Comparison of ENCODE assay signal across 1 cellular context in the genomic region with DNA sequence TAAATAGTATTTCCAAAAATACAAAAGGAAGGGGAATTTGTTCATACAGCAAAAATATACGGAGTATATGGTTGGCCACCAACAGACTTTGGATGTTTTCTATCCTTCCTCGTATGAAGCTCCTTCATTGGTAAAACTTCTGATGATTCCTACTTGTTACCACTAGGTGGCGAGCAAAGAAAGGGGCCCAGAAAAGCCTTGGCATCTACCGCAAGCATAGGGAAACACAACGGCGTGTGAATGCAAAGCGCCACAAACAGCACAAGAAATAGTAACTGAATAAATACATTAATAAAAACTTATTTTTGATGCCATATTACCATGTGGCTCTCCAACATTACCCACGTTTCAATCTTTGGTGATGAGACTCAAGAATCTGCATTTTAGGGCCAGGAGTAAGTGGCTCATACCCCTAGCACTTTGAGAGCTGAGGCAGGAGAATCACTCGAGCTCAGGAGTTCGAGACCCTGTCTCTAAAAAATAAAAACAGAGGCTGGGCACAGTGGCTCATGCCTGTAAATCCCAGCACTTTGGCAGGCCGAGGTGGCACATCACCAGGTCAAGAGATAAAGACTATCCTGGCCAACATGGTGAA.
TF ChIP-seq lines count a peak whose summit lies in the region.

No MANE protein-coding gene starts in this region.

TF ChIP-seq in HepG2, 621 proteins besides CTCF, POLR2A, EP300 and RAD21 (continued from another document and continues in another):
- TF ChIP-seq, protein P1, sequence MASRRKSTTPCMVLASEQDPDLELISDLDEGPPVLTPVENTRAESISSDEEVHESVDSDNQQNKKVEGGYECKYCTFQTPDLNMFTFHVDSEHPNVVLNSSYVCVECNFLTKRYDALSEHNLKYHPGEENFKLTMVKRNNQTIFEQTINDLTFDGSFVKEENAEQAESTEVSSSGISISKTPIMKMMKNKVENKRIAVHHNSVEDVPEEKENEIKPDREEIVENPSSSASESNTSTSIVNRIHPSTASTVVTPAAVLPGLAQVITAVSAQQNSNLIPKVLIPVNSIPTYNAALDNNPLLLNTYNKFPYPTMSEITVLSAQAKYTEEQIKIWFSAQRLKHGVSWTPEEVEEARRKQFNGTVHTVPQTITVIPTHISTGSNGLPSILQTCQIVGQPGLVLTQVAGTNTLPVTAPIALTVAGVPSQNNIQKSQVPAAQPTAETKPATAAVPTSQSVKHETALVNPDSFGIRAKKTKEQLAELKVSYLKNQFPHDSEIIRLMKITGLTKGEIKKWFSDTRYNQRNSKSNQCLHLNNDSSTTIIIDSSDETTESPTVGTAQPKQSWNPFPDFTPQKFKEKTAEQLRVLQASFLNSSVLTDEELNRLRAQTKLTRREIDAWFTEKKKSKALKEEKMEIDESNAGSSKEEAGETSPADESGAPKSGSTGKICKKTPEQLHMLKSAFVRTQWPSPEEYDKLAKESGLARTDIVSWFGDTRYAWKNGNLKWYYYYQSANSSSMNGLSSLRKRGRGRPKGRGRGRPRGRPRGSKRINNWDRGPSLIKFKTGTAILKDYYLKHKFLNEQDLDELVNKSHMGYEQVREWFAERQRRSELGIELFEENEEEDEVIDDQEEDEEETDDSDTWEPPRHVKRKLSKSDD (CRISPR knock-in tag; IDR thresholded peaks at IDR 0.05; ENCODE audit: low read depth): no peak
- no peak for TF ChIP-seq ZNF788 (CRISPR knock-in tag; IDR thresholded peaks at IDR 0.05; ENCODE audit: borderline replicate concordance)
- TF ChIP-seq STAG1 (CRISPR knock-in tag; IDR thresholded peaks at IDR 0.05): peak; percentile 86
- TF ChIP-seq MIER3 (CRISPR knock-in tag; IDR thresholded peaks at IDR 0.05; ENCODE audit: borderline replicate concordance): no peak
- TF ChIP-seq GATAD1 (CRISPR knock-in tag; IDR thresholded peaks at IDR 0.05): 0 out of 2 replicates have a peak, but pooled peaks have one; percentile 38
- TF ChIP-seq, protein P2, sequence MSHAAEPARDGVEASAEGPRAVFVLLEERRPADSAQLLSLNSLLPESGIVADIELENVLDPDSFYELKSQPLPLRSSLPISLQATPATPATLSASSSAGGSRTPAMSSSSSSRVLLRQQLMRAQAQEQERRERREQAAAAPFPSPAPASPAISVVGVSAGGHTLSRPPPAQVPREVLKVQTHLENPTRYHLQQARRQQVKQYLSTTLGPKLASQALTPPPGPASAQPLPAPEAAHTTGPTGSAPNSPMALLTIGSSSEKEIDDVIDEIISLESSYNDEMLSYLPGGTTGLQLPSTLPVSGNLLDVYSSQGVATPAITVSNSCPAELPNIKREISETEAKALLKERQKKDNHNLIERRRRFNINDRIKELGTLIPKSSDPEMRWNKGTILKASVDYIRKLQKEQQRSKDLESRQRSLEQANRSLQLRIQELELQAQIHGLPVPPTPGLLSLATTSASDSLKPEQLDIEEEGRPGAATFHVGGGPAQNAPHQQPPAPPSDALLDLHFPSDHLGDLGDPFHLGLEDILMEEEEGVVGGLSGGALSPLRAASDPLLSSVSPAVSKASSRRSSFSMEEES (CRISPR knock-in tag; IDR thresholded peaks at IDR 0.05): no peak
- no peak for TF ChIP-seq SSRP1 (CRISPR knock-in tag; IDR thresholded peaks at IDR 0.05)
- TF ChIP-seq CCDC6 (CRISPR knock-in tag; IDR thresholded peaks at IDR 0.05): no peak
- no peak for TF ChIP-seq MZF1 (CRISPR knock-in tag; IDR thresholded peaks at IDR 0.05; ENCODE audit: borderline replicate concordance)
- TF ChIP-seq GLI4 (CRISPR knock-in tag; IDR thresholded peaks at IDR 0.05; ENCODE audit: borderline replicate concordance): no peak
- TF ChIP-seq, protein P3, sequence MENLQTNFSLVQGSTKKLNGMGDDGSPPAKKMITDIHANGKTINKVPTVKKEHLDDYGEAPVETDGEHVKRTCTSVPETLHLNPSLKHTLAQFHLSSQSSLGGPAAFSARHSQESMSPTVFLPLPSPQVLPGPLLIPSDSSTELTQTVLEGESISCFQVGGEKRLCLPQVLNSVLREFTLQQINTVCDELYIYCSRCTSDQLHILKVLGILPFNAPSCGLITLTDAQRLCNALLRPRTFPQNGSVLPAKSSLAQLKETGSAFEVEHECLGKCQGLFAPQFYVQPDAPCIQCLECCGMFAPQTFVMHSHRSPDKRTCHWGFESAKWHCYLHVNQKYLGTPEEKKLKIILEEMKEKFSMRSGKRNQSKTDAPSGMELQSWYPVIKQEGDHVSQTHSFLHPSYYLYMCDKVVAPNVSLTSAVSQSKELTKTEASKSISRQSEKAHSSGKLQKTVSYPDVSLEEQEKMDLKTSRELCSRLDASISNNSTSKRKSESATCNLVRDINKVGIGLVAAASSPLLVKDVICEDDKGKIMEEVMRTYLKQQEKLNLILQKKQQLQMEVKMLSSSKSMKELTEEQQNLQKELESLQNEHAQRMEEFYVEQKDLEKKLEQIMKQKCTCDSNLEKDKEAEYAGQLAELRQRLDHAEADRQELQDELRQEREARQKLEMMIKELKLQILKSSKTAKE (CRISPR knock-in tag; IDR thresholded peaks at IDR 0.05; ENCODE audit: borderline replicate concordance): no peak
- TF ChIP-seq ZSCAN25 (CRISPR knock-in tag; IDR thresholded peaks at IDR 0.05): no peak
- TF ChIP-seq ZNF224 (CRISPR knock-in tag; IDR thresholded peaks at IDR 0.05): no peak
- TF ChIP-seq SAP130 (CRISPR knock-in tag; IDR thresholded peaks at IDR 0.05; ENCODE audit: low read depth): 0 out of 2 replicates have a peak, but pooled peaks have one; percentile 46
- TF ChIP-seq ZNF790 (CRISPR knock-in tag; IDR thresholded peaks at IDR 0.05; ENCODE audit: borderline replicate concordance): no peak
- no peak for TF ChIP-seq SMAD9 (CRISPR knock-in tag; IDR thresholded peaks at IDR 0.05)
- no peak for TF ChIP-seq ZNF180 (CRISPR knock-in tag; IDR thresholded peaks at IDR 0.05; ENCODE audit: borderline replicate concordance, low read depth)
- TF ChIP-seq, protein P4, sequence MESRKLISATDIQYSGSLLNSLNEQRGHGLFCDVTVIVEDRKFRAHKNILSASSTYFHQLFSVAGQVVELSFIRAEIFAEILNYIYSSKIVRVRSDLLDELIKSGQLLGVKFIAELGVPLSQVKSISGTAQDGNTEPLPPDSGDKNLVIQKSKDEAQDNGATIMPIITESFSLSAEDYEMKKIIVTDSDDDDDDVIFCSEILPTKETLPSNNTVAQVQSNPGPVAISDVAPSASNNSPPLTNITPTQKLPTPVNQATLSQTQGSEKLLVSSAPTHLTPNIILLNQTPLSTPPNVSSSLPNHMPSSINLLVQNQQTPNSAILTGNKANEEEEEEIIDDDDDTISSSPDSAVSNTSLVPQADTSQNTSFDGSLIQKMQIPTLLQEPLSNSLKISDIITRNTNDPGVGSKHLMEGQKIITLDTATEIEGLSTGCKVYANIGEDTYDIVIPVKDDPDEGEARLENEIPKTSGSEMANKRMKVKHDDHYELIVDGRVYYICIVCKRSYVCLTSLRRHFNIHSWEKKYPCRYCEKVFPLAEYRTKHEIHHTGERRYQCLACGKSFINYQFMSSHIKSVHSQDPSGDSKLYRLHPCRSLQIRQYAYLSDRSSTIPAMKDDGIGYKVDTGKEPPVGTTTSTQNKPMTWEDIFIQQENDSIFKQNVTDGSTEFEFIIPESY (CRISPR knock-in tag; IDR thresholded peaks at IDR 0.05): peak; percentile 54; the same call in 1 of the 2 replicates
- TF ChIP-seq, protein P5, sequence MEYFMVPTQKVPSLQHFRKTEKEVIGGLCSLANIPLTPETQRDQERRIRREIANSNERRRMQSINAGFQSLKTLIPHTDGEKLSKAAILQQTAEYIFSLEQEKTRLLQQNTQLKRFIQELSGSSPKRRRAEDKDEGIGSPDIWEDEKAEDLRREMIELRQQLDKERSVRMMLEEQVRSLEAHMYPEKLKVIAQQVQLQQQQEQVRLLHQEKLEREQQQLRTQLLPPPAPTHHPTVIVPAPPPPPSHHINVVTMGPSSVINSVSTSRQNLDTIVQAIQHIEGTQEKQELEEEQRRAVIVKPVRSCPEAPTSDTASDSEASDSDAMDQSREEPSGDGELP (IDR thresholded peaks at IDR 0.05; ENCODE audit: borderline replicate concordance, low read depth): no peak
- no peak for TF ChIP-seq ZNF780A (CRISPR knock-in tag; IDR thresholded peaks at IDR 0.05)
- TF ChIP-seq ZNF607 (CRISPR knock-in tag; IDR thresholded peaks at IDR 0.05; ENCODE audit: borderline replicate concordance): no peak
- TF ChIP-seq GZF1 (CRISPR knock-in tag; IDR thresholded peaks at IDR 0.05): no peak
- TF ChIP-seq, protein P6, sequence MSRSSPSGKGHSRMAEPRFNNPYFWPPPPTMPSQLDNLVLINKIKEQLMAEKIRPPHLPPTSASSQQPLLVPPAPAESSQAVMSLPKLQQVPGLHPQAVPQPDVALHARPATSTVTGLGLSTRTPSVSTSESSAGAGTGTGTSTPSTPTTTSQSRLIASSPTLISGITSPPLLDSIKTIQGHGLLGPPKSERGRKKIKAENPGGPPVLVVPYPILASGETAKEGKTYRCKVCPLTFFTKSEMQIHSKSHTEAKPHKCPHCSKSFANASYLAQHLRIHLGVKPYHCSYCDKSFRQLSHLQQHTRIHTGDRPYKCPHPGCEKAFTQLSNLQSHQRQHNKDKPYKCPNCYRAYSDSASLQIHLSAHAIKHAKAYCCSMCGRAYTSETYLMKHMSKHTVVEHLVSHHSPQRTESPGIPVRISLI (CRISPR knock-in tag; IDR thresholded peaks at IDR 0.05; ENCODE audit: borderline replicate concordance): no peak
- peak; percentile 78 for TF ChIP-seq SMC3 (IDR thresholded peaks at IDR 0.05; ENCODE audit: low read length)
- TF ChIP-seq ZFX (CRISPR knock-in tag; IDR thresholded peaks at IDR 0.05; ENCODE audit: low read depth): 0 out of 2 replicates have a peak, but pooled peaks have one; percentile 16
- TF ChIP-seq ZSCAN30 (CRISPR knock-in tag; IDR thresholded peaks at IDR 0.05): no peak
- TF ChIP-seq, protein P7, sequence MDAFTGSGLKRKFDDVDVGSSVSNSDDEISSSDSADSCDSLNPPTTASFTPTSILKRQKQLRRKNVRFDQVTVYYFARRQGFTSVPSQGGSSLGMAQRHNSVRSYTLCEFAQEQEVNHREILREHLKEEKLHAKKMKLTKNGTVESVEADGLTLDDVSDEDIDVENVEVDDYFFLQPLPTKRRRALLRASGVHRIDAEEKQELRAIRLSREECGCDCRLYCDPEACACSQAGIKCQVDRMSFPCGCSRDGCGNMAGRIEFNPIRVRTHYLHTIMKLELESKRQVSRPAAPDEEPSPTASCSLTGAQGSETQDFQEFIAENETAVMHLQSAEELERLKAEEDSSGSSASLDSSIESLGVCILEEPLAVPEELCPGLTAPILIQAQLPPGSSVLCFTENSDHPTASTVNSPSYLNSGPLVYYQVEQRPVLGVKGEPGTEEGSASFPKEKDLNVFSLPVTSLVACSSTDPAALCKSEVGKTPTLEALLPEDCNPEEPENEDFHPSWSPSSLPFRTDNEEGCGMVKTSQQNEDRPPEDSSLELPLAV (CRISPR knock-in tag; conservative IDR thresholded peaks at IDR 0.05; ENCODE audit: low read depth): no peak
- TF ChIP-seq, protein P8, sequence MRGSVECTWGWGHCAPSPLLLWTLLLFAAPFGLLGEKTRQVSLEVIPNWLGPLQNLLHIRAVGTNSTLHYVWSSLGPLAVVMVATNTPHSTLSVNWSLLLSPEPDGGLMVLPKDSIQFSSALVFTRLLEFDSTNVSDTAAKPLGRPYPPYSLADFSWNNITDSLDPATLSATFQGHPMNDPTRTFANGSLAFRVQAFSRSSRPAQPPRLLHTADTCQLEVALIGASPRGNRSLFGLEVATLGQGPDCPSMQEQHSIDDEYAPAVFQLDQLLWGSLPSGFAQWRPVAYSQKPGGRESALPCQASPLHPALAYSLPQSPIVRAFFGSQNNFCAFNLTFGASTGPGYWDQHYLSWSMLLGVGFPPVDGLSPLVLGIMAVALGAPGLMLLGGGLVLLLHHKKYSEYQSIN (CRISPR knock-in tag; IDR thresholded peaks at IDR 0.05; ENCODE audit: borderline replicate concordance): no peak
- TF ChIP-seq, protein P9, sequence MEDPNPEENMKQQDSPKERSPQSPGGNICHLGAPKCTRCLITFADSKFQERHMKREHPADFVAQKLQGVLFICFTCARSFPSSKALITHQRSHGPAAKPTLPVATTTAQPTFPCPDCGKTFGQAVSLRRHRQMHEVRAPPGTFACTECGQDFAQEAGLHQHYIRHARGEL (CRISPR knock-in tag; IDR thresholded peaks at IDR 0.05): no peak
- TF ChIP-seq, protein P10, sequence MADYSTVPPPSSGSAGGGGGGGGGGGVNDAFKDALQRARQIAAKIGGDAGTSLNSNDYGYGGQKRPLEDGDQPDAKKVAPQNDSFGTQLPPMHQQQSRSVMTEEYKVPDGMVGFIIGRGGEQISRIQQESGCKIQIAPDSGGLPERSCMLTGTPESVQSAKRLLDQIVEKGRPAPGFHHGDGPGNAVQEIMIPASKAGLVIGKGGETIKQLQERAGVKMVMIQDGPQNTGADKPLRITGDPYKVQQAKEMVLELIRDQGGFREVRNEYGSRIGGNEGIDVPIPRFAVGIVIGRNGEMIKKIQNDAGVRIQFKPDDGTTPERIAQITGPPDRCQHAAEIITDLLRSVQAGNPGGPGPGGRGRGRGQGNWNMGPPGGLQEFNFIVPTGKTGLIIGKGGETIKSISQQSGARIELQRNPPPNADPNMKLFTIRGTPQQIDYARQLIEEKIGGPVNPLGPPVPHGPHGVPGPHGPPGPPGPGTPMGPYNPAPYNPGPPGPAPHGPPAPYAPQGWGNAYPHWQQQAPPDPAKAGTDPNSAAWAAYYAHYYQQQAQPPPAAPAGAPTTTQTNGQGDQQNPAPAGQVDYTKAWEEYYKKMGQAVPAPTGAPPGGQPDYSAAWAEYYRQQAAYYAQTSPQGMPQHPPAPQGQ (CRISPR knock-in tag; IDR thresholded peaks at IDR 0.05; ENCODE audit: borderline replicate concordance): no peak
- TF ChIP-seq, protein P11, sequence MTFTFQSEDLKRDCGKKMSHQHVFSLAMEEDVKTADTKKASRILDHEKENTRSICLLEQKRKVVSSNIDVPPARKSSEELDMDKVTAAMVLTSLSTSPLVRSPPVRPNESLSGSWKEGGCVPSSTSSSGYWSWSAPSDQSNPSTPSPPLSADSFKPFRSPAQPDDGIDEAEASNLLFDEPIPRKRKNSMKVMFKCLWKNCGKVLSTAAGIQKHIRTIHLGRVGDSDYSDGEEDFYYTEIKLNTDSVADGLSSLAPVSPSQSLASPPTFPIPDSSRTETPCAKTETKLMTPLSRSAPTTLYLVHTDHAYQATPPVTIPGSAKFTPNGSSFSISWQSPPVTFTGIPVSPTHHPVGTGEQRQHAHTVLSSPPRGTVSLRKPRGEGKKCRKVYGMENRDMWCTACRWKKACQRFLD (CRISPR knock-in tag; IDR thresholded peaks at IDR 0.05; ENCODE audit: borderline replicate concordance): no peak
- TF ChIP-seq SRSF9 (IDR thresholded peaks at IDR 0.05; ENCODE audit: borderline replicate concordance, insufficient read depth, low read depth, low read length, poor library complexity, severe bottlenecking): no peak
- TF ChIP-seq, protein P12, sequence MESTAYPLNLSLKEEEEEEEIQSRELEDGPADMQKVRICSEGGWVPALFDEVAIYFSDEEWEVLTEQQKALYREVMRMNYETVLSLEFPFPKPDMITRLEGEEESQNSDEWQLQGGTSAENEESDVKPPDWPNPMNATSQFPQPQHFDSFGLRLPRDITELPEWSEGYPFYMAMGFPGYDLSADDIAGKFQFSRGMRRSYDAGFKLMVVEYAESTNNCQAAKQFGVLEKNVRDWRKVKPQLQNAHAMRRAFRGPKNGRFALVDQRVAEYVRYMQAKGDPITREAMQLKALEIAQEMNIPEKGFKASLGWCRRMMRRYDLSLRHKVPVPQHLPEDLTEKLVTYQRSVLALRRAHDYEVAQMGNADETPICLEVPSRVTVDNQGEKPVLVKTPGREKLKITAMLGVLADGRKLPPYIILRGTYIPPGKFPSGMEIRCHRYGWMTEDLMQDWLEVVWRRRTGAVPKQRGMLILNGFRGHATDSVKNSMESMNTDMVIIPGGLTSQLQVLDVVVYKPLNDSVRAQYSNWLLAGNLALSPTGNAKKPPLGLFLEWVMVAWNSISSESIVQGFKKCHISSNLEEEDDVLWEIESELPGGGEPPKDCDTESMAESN (CRISPR knock-in tag; conservative IDR thresholded peaks at IDR 0.05): no peak
- TF ChIP-seq ZNF263 (CRISPR knock-in tag; IDR thresholded peaks at IDR 0.05): no peak
